In genomic region chr11:114318361-114318760, GRCh38 we compare ENCODE assay signal across 13 cellular contexts. TPM values are rescaled to one million over a fixed set of nuclear protein-coding genes. Genes with fewer than 3 reads are reported as not detected.
DNase-seq lines count a peak whose midpoint lies in the region; ATAC-seq, FAIRE-seq and TF ChIP-seq lines count a peak whose summit lies in the region.
"Had no signal": no experiment of that assay in that cellular context is flagged by ENCODE, and none has a peak within 500 bp of the region (broad histone marks: within the 10 kb centered on the region; RNA-seq: fewer than 3 reads in every experiment).

No MANE protein-coding gene starts in this region.

- no peak overlapping the region for H2BK20ac ChIP-seq in H9 (ENCODE audit: low read depth, low read length, poor library complexity, severe bottlenecking)

- H4K20me1 ChIP-seq in H9 (ENCODE audit: control insufficient read depth, insufficient read depth, insufficient read length): no peaks in the 10 kb centered on the region

- H3K4me1 ChIP-seq in H9 (ENCODE audit: insufficient read depth, low read length): peaks cover 19% of the 10 kb centered on the region
- peaks cover 92% of the 10 kb centered on the region for H3K4me1 ChIP-seq in adipocyte (ENCODE audit: control insufficient read depth, insufficient read depth, low read length)
- H3K4me1 ChIP-seq in gastrocnemius medialis: peaks cover 0 to 5% of the 10 kb centered on the region in 2 donors
- peaks cover 0 to 14% (median 10%) of the 10 kb centered on the region in 3 donors for H3K4me1 ChIP-seq in pancreas

- no peak overlapping the region for H3K18ac ChIP-seq in H9 (ENCODE audit: insufficient read length, low read depth, low read length)

- H3K4me3 ChIP-seq in adipocyte (ENCODE audit: low read length) (no peak overlapping the region), gastrocnemius medialis (peak overlapping the region in 1 of 4 donors; percentile 24), pancreas (no peak overlapping the region)

- ATAC-seq in gastrocnemius medialis (no peak), pancreas (no peak)
- ATAC-seq: activated T-cell treated with anti-CD3 and anti-CD28 coated beads, Interleukin-2, amount 50 U/mL, for 4 hours had no signal

- no peak for FAIRE-seq in pancreas (lab: Jason Lieb, UNC)
- FAIRE-seq: bronchial epithelial cell had no signal

- WGBS in H9 (ENCODE audit: extremely low coverage, insufficient read length, low lambda C conversion rate): no CpG with 5 or more reads among the region's 4 CpGs
- WGBS in pancreas, 2 donors: 49 to 61% methylated on average over 4 of the region's 4 CpGs

- peaks cover 48 to 50% of the 10 kb centered on the region in 2 experiments for H3K4me1 Mint-ChIP-seq in H9
- H3K4me1 Mint-ChIP-seq: activated B cell treated with CpG ODN at 0.5 μM for 24 hours had no signal

- no peaks in the 10 kb centered on the region; a peak in 1 of 7 replicates for H3K36me3 Mint-ChIP-seq in H9 (ENCODE audit: insufficient read depth in 1 of 3, low read depth in 3 of 3)

- peak overlapping the region in 2 of 3 experiments; percentile 38 to 47; a peak in 4 of 7 replicates for H3K27ac Mint-ChIP-seq in H9
- H3K27ac Mint-ChIP-seq: activated B cell treated with CpG ODN at 0.5 μM for 24 hours, progenitor cell of endocrine pancreas had no signal

- H3K36me3 ChIP-seq in adipocyte (ENCODE audit: control insufficient read depth, insufficient read depth, low read length, severe bottlenecking): peaks cover 35% of the 10 kb centered on the region
- peaks cover 0 to 9% of the 10 kb centered on the region in 2 donors for H3K36me3 ChIP-seq in gastrocnemius medialis
- no peaks in the 10 kb centered on the region for H3K36me3 ChIP-seq in pancreas

- no peak overlapping the region for H3K4me3 Mint-ChIP-seq in H9
- H3K4me3 Mint-ChIP-seq: activated B cell treated with CpG ODN at 0.5 μM for 24 hours; activated T-cell treated with anti-CD3 and anti-CD28 coated beads, Interleukin-2, amount 50 U/mL, for 4 hours had no signal

- H3K27me3 ChIP-seq in H9 (ENCODE audit: insufficient read depth, low read length) (no peaks in the 10 kb centered on the region), adipocyte (replicated peaks; ENCODE audit: control insufficient read depth, insufficient read depth, low read length) (no peaks in the 10 kb centered on the region), gastrocnemius medialis (no peaks in the 10 kb centered on the region), pancreas (no peaks in the 10 kb centered on the region)

- no peak overlapping the region for H2AFZ ChIP-seq in H9 (ENCODE audit: low read length)

- H2AK5ac ChIP-seq in H9 (ENCODE audit: insufficient read length, low read length): no peak overlapping the region

- in situ Hi-C loops in gastrocnemius medialis (cut with MboI; ENCODE audit: low sequenced_read_pairs in 4 of 4): no loop called here

- no peak overlapping the region for H3K4me2 ChIP-seq in H9 (ENCODE audit: insufficient read depth, insufficient read length, low read length)

- intact Hi-C loops in gastrocnemius medialis (cut with DNase I; ENCODE audit: low total_unique reads): no loop called here
- intact Hi-C loops in pancreas (cut with DNase I): no loop called here

- no peak overlapping the region for H3K4ac ChIP-seq in H9 (ENCODE audit: low read depth, low read length)

- no peak overlapping the region for H2BK12ac ChIP-seq in H9 (ENCODE audit: insufficient read length, low read depth, low read length)

- H3K79me2 ChIP-seq in H9 (ENCODE audit: insufficient read depth, low read length): no peaks in the 10 kb centered on the region

- no peaks in the 10 kb centered on the region for H3K23me2 ChIP-seq in H9 (ENCODE audit: insufficient read length, low read depth, low read length, poor library complexity, severe bottlenecking)

- H3K14ac ChIP-seq in H9 (ENCODE audit: insufficient read depth, low read length): no peak overlapping the region

- no peak overlapping the region for H4K5ac ChIP-seq in H9 (ENCODE audit: insufficient read length, low read depth, low read length)

- peaks cover 6% of the 10 kb centered on the region; the same call in 1 of the 2 replicates for H3K27me3 Mint-ChIP-seq in H9 (ENCODE audit: low read depth)

- no peak overlapping the region for H3K9ac ChIP-seq in H9 (ENCODE audit: extremely low read depth, insufficient read length, low read length)
- peak overlapping the region; percentile 83 for H3K9ac ChIP-seq in adipocyte (ENCODE audit: low read length)

- no peak overlapping the region for H3K56ac ChIP-seq in H9 (ENCODE audit: insufficient read length, low read depth, low read length)

- no peak overlapping the region for H3T11ph ChIP-seq in H9 (ENCODE audit: low read length)

- H2BK15ac ChIP-seq in H9 (ENCODE audit: low read depth, low read length): no peak overlapping the region

- no peaks in the 10 kb centered on the region for H3K79me1 ChIP-seq in H9 (ENCODE audit: insufficient read depth, low read depth, low read length, poor library complexity, severe bottlenecking)

- H4K91ac ChIP-seq in H9 (ENCODE audit: insufficient read length, low read depth, low read length): no peak overlapping the region

- no peak overlapping the region for H4K8ac ChIP-seq in H9 (replicated peaks; ENCODE audit: insufficient read length, low read depth, low read length)

- DNase-seq in H9 (no peak), NCI-H146 treated with DMSO at 0.1 percent for 48 hours (lab: John Stamatoyannopoulos, UW; ENCODE audit: unreplicated experiment) (peak; percentile 97), adipocyte (ENCODE audit: low read depth) (no peak), gastrocnemius medialis (no peak), NOMO-1 treated with DMSO at 0.1 percent for 48 hours (lab: John Stamatoyannopoulos, UW; ENCODE audit: unreplicated experiment) (no peak), nucleus accumbens (lab: John Stamatoyannopoulos, UW) (no peak), pancreas (no peak)
- DNase-seq: activated B cell treated with CpG ODN at 0.5 μM for 24 hours; activated T-cell treated with anti-CD3 and anti-CD28 coated beads, Interleukin-2, amount 50 U/mL, for 4 hours; NCI-H446 treated with DMSO at 0.1 percent for 48 hours had no signal

- no peaks in the 10 kb centered on the region; a peak in 1 of 5 replicates for H3K9me3 Mint-ChIP-seq in H9
- H3K9me3 Mint-ChIP-seq: activated B cell treated with CpG ODN at 0.5 μM for 24 hours; activated T-cell treated with anti-CD3 and anti-CD28 coated beads, Interleukin-2, amount 50 U/mL, for 4 hours had no signal

- H3K9me3 ChIP-seq in H9 (ENCODE audit: control insufficient read depth, low read depth, low read length) (no peaks in the 10 kb centered on the region), adipocyte (ENCODE audit: control insufficient read depth, low read length) (no peaks in the 10 kb centered on the region), gastrocnemius medialis (no peaks in the 10 kb centered on the region), pancreas (no peaks in the 10 kb centered on the region)

- no peak for TF ChIP-seq CTCF in H9 (conservative IDR thresholded peaks at IDR 0.05)
- no peak for TF ChIP-seq CTCF in gastrocnemius medialis (IDR thresholded peaks at IDR 0.05 in 4 of 5, conservative IDR thresholded peaks at IDR 0.05 in 1 of 5)
- no peak for TF ChIP-seq CTCF in pancreas (IDR thresholded peaks at IDR 0.05)

- no peak overlapping the region for H3K23ac ChIP-seq in H9 (ENCODE audit: insufficient read length, low read depth, low read length)

- no peak for TF ChIP-seq POLR2A in gastrocnemius medialis (IDR thresholded peaks at IDR 0.05)

- H2BK5ac ChIP-seq in H9 (ENCODE audit: insufficient read length, low read length): no peak overlapping the region

- H2BK120ac ChIP-seq in H9 (ENCODE audit: low read depth, low read length, poor library complexity, severe bottlenecking): no peak overlapping the region

- H3K27ac ChIP-seq in H9 (ENCODE audit: insufficient read length, low read depth, low read length) (no peak overlapping the region), gastrocnemius medialis (peak overlapping the region; percentile 3 to 59 (median 24)), pancreas (no peak overlapping the region)
- H3K27ac ChIP-seq: epithelial cell of prostate had no signal

RNA-seq across cellular contexts. Expression of gene NNMT, which starts 22.2 kb away (rescaled TPM):
- total RNA-seq in H9 (2021) (not detected in 2 replicates), gastrocnemius medialis (100 to 1,000 TPM; 157 to 968 (median 541) TPM), pancreas (100 to 1,000 TPM in 2 of 6 donors, 10 to 100 TPM in 2, 1 to 10 TPM in 2; 4.8 to 139 (median 32.9) TPM)
- 100 to 1,000 TPM in 1 of 2 donors, 10 to 100 TPM in 1; 81.7 to 101 TPM for polyA plus RNA-seq in pancreas
- total RNA-seq: activated B cell treated with CpG ODN at 0.5 μM for 24 hours had no signal

Comparison
In these comparisons a context has a peak if more than half of its experiments do, and no peak if none do; other contexts are left out.
1. H3K27ac ChIP-seq: peak in gastrocnemius medialis (4 of 4); none in H9 (single experiment) and pancreas (0 of 4).